22 cellular contexts compared by ENCODE assay signal in genomic region chr4:47617607-47618006, GRCh38.
DNase-seq lines count a peak whose midpoint lies in the region; ATAC-seq, FAIRE-seq and TF ChIP-seq lines count a peak whose summit lies in the region.
"Had no signal": no experiment of that assay in that cellular context is flagged by ENCODE, and none has a peak within 500 bp of the region (broad histone marks: within the 10 kb centered on the region; RNA-seq: fewer than 3 reads in every experiment).

No MANE protein-coding gene starts in this region.

- BruUV-seq in GM12878 (replicated peaks; lab: Mats Ljungman, UMichigan), result no TSS peak

- TF ChIP-seq RAD21 in GM12878 (IDR thresholded peaks at IDR 0.05; ENCODE audit: insufficient read depth, low read depth, low read length), result no peak

- no peaks in the 10 kb centered on the region for H3K36me3 Mint-ChIP-seq in activated CD8-positive, alpha-beta T cell treated with anti-CD3 and anti-CD28 coated beads for 36 hours (ENCODE audit: low read depth)
- H3K36me3 Mint-ChIP-seq: WTC11 had no signal

- no peak for FAIRE-seq in GM12878 (lab: Jason Lieb, UNC)
- FAIRE-seq: bronchial epithelial cell, GM18507, K562 had no signal

- H3K9ac ChIP-seq in GM12878 (ENCODE audit: control insufficient read depth, insufficient read depth, low read length), result no peak overlapping the region

- no peak overlapping the region for H3K27ac ChIP-seq in GM12878 (ENCODE audit: control insufficient read depth, insufficient read depth)
- H3K27ac ChIP-seq: thyroid gland had no signal

- no peak overlapping the region for H2AFZ ChIP-seq in GM12878 (ENCODE audit: control insufficient read depth, low read depth, low read length)

- H3K27me3 ChIP-seq in GM12878 (replicated peaks in 1 of 2; ENCODE audit: control insufficient read depth in 2 of 2, insufficient read depth in 2 of 2, low read length in 1 of 2), result no peaks in the 10 kb centered on the region
- H3K27me3 ChIP-seq: thyroid gland had no signal

- no peaks in the 10 kb centered on the region for H3K9me3 Mint-ChIP-seq in activated CD8-positive, alpha-beta T cell treated with anti-CD3 and anti-CD28 coated beads for 36 hours

- H3K9me3 ChIP-seq in GM12878 (replicated peaks; ENCODE audit: control insufficient read depth, insufficient read depth, low read length), result no peaks in the 10 kb centered on the region
- H3K9me3 ChIP-seq: thyroid gland had no signal

- H3K4me1 ChIP-seq in GM12878 (ENCODE audit: control insufficient read depth, insufficient read depth, low read length), result no peaks in the 10 kb centered on the region
- H3K4me1 ChIP-seq: thyroid gland had no signal

- intact Hi-C loops in GM12878 (cut with micrococcal nuclease; ENCODE audit: unreplicated experiment), result no loop called here
- intact Hi-C loops in activated CD8-positive, alpha-beta T cell treated with anti-CD3 and anti-CD28 coated beads for 36 hours (cut with micrococcal nuclease), result no loop called here

- no peaks in the 10 kb centered on the region for H3K79me2 ChIP-seq in GM12878 (ENCODE audit: control insufficient read depth, insufficient read depth, low read length)

- CTCF ChIA-PET in GM12878 (lab: Yijun Ruan, JAX), result interaction anchor here (0.7 to 1.6 kb wide), 4 partner anchors 9 to 658 kb away, joined by 3 to 4 read pairs (median 4); no protein-coding TSS in a partner anchor
- CTCF ChIA-PET in activated CD8-positive, alpha-beta T cell treated with anti-CD3 and anti-CD28 coated beads for 36 hours (lab: Charles Lee), result no interaction called here

- H4K20me1 ChIP-seq in GM12878 (ENCODE audit: control insufficient read depth, insufficient read depth), result no peaks in the 10 kb centered on the region

- H3K4me1 Mint-ChIP-seq in activated CD8-positive, alpha-beta T cell treated with anti-CD3 and anti-CD28 coated beads for 36 hours (ENCODE audit: low read depth), result no peaks in the 10 kb centered on the region
- H3K4me1 Mint-ChIP-seq: WTC11 had no signal

- RAD21 ChIA-PET in GM12878 (lab: Charles Lee; ENCODE audit: unreplicated experiment), result interaction anchor here (1.0 kb wide), 1 partner anchor 98 kb away, joined by 5 read pairs; no protein-coding TSS in a partner anchor

- H3K4me3 Mint-ChIP-seq in activated CD8-positive, alpha-beta T cell treated with anti-CD3 and anti-CD28 coated beads for 36 hours, result no peak overlapping the region
- H3K4me3 Mint-ChIP-seq: WTC11 had no signal

- H3K4me3 ChIP-seq in GM12878, result no peak overlapping the region
- H3K4me3 ChIP-seq: K562, thyroid gland had no signal

- H3K4me2 ChIP-seq in GM12878 (ENCODE audit: control insufficient read depth, insufficient read depth), result no peak overlapping the region

- no peak for TF ChIP-seq POLR2A in GM12878 (IDR thresholded peaks at IDR 0.05; ENCODE audit: low read depth, low read length)

- ATAC-seq in GM18861 (IDR thresholded peaks at IDR 0.05; ENCODE audit: unreplicated experiment) (peak; percentile 73), GM21515 (IDR thresholded peaks at IDR 0.05; ENCODE audit: unreplicated experiment) (peak; percentile 66), HG03025 (IDR thresholded peaks at IDR 0.05; ENCODE audit: low FRiP score, unreplicated experiment) (peak; percentile 77), GM12878 (peak; percentile 92), HG03457 (IDR thresholded peaks at IDR 0.05; ENCODE audit: unreplicated experiment) (no peak)
- ATAC-seq in activated CD8-positive, alpha-beta T cell treated with anti-CD3 and anti-CD28 coated beads for 36 hours, result no peak
- ATAC-seq: esophagus mucosa, K562, WTC11 had no signal

- in situ Hi-C loops in GM12878 (cut with MboI), result no loop called here

- 0 out of 4 replicates have a peak, but pooled peaks of 1 of the 2 experiments have one; percentile 18 for TF ChIP-seq EP300 in GM12878 (IDR thresholded peaks at IDR 0.05; ENCODE audit: borderline replicate concordance in 1 of 2, control insufficient read depth in 1 of 2, low read depth in 2 of 2, low read length in 2 of 2)

- SMC1A ChIA-PET in GM12878 (lab: Charles Lee; ENCODE audit: uncharacterized antibody, unreplicated experiment), result interaction anchor here (0.7 to 1.2 kb wide), 4 partner anchors 9 to 78 kb away, joined by 3 read pairs; no protein-coding TSS in a partner anchor

- DNase-seq in GM12878 (ENCODE audit: low read depth, low spot score), result peak; percentile 7
- DNase-seq in activated CD8-positive, alpha-beta T cell treated with anti-CD3 and anti-CD28 coated beads for 36 hours, result no peak
- no peak for DNase-seq in NCI-H1436 treated with DMSO at 0.1 percent for 48 hours (lab: John Stamatoyannopoulos, UW)
- DNase-seq in central memory CD4-positive, alpha-beta T cell, result no peak
- DNase-seq: activated CD8-positive, alpha-beta memory T cell treated with anti-CD3 and anti-CD28 coated beads for 24 hours; Calu3; glutamatergic neuron; NCI-H1092; NCI-H774; RPMI8226; stimulated activated CD4-positive, alpha-beta T cell treated with anti-CD3 and anti-CD28 coated beads, Interleukin-4, amount 100 ng/mL, for 24 hours; stimulated activated CD8-positive, alpha-beta memory T cell treated with anti-CD3 and anti-CD28 coated beads, Interleukin-4, amount 100 ng/mL, for 48 hours; thyroid gland had no signal

- no peaks in the 10 kb centered on the region for H3K36me3 ChIP-seq in GM12878 (ENCODE audit: control insufficient read depth in 2 of 2, insufficient read depth in 2 of 2, low read length in 1 of 2)
- H3K36me3 ChIP-seq: thyroid gland had no signal

- no peak overlapping the region for H3K27ac Mint-ChIP-seq in activated CD8-positive, alpha-beta T cell treated with anti-CD3 and anti-CD28 coated beads for 36 hours
- H3K27ac Mint-ChIP-seq: WTC11 had no signal

- peaks cover 4% of the 10 kb centered on the region for H3K27me3 Mint-ChIP-seq in activated CD8-positive, alpha-beta T cell treated with anti-CD3 and anti-CD28 coated beads for 36 hours

- no peak for TF ChIP-seq CTCF in GM12878 (IDR thresholded peaks at IDR 0.05 in 2 of 3, conservative IDR thresholded peaks at IDR 0.05 in 1 of 3; ENCODE audit: control insufficient read depth in 2 of 3, extremely low read depth in 1 of 3, insufficient read depth in 1 of 3, low read depth in 3 of 3, low read length in 3 of 3)
- TF ChIP-seq CTCF in activated CD8-positive, alpha-beta T cell treated with anti-CD3 and anti-CD28 coated beads for 36 hours (IDR thresholded peaks at IDR 0.05), result no peak

- POLR2A ChIA-PET in GM12878 (lab: Charles Lee), result no interaction called here
- POLR2A ChIA-PET in activated CD8-positive, alpha-beta T cell treated with anti-CD3 and anti-CD28 coated beads for 36 hours (lab: Charles Lee), result no interaction called here

TF ChIP-seq in GM12878, 131 proteins besides CTCF, POLR2A, EP300 and RAD21:
- TF ChIP-seq SPI1 (IDR thresholded peaks at IDR 0.05; ENCODE audit: borderline replicate concordance, insufficient read depth, low read depth, low read length) (peak; percentile 82; the same call in 1 of the 2 replicates), PBX3 (IDR thresholded peaks at IDR 0.05; ENCODE audit: insufficient replicate concordance, low read depth, low read length) (peak; percentile 29), BCL11A (IDR thresholded peaks at IDR 0.05; ENCODE audit: low read depth, low read length) (0 out of 2 replicates have a peak, but pooled peaks have one; percentile 21), RB1 (IDR thresholded peaks at IDR 0.05; ENCODE audit: borderline replicate concordance) (no peak), IKZF1 (conservative IDR thresholded peaks at IDR 0.05) (peak; percentile 30; the same call in 1 of the 2 replicates), JUNB (IDR thresholded peaks at IDR 0.05) (0 out of 2 replicates have a peak, but pooled peaks have one; percentile 27), DPF2 (IDR thresholded peaks at IDR 0.05) (0 out of 2 replicates have a peak, but pooled peaks have one; percentile 49), PKNOX1 (IDR thresholded peaks at IDR 0.05) (peak; percentile 76), IKZF2 (IDR thresholded peaks at IDR 0.05) (peak; percentile 25 to 26; a peak in 1 of 4 replicates), FOS (IDR thresholded peaks at IDR 0.05; ENCODE audit: borderline replicate concordance, extremely low read depth, insufficient read length) (no peak)

Comparison
In these comparisons a context has a peak if more than half of its experiments do, and no peak if none do; other contexts are left out.
1. ATAC-seq: peak in GM18861 (single experiment), GM21515 (single experiment), HG03025 (single experiment) and GM12878 (single experiment); none in activated CD8-positive, alpha-beta T cell treated with anti-CD3 and anti-CD28 coated beads for 36 hours (single experiment) and HG03457 (single experiment).